In the genomic region with DNA sequence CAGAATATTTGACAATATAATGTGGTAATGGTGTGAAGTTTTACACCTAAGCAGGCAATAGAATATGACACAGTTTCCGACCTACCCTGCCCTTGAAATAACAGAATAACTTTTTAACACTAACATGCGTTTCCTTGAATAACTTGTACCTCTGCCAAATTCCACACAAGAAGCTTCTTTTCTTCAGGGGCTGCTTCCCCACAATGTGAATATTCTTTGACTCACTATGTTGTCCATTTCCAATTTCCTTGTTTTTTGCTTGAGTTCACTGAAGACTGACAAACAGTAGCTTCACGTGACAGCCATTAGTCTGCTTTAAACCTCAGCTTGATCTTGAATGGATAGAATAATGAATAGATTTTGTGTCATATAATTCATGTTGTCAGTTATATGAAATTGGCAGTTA, we compare ENCODE assay signal across 16 cellular contexts. TPM values are rescaled to one million over a fixed set of nuclear protein-coding genes. Genes with fewer than 3 reads are reported as not detected.
DNase-seq lines count a peak whose midpoint lies in the region; ATAC-seq, FAIRE-seq and TF ChIP-seq lines count a peak whose summit lies in the region.
"Had no signal": no experiment of that assay in that cellular context is flagged by ENCODE, and none has a peak within 500 bp of the region (broad histone marks: within the 10 kb centered on the region; RNA-seq: fewer than 3 reads in every experiment).

No MANE protein-coding gene starts in this region.

- no peak overlapping the region for H3K9ac ChIP-seq in KMS-11

- no peak overlapping the region for H2AFZ ChIP-seq in KMS-11 (ENCODE audit: low read depth)

- no peaks in the 10 kb centered on the region for H3K36me3 Mint-ChIP-seq in immature natural killer cell
- no peaks in the 10 kb centered on the region for H3K36me3 Mint-ChIP-seq in stimulated activated effector memory CD8-positive, alpha-beta T cell treated with anti-CD3 and anti-CD28 coated beads, Interleukin-12 subunit alpha, Interleukin-12 subunit beta, amount 100 ng/mL, for 72 hours

- no peak overlapping the region for H3K4me3 ChIP-seq in KMS-11 (IDR thresholded peaks at IDR 0.05; ENCODE audit: insufficient read depth, low read depth, low read length)
- no peak overlapping the region for H3K4me3 ChIP-seq in bronchial epithelial cell (ENCODE audit: low read depth, low read length)
- no peak overlapping the region for H3K4me3 ChIP-seq in pancreas
- H3K4me3 ChIP-seq: coronary artery had no signal

- H3K36me3 ChIP-seq in KMS-11 (ENCODE audit: insufficient read depth) (no peaks in the 10 kb centered on the region), bronchial epithelial cell (ENCODE audit: control insufficient read depth, insufficient read depth, low read length) (no peaks in the 10 kb centered on the region), pancreas (no peaks in the 10 kb centered on the region)

- FAIRE-seq in bronchial epithelial cell (lab: Jason Lieb, UNC): no peak
- no peak for FAIRE-seq in pancreas (lab: Jason Lieb, UNC)
- FAIRE-seq: TTC549 had no signal

- peak overlapping the region; percentile 58 for H3K4me2 ChIP-seq in KMS-11

- H3K9me3 ChIP-seq in pancreas: no peaks in the 10 kb centered on the region

- TF ChIP-seq CTCF in KMS-11 (conservative IDR thresholded peaks at IDR 0.05; ENCODE audit: low read depth, low read length) (no peak), bronchial epithelial cell (IDR thresholded peaks at IDR 0.05; ENCODE audit: insufficient read depth, low read length, severe bottlenecking) (no peak), pancreas (IDR thresholded peaks at IDR 0.05) (no peak)

- peaks cover 59% of the 10 kb centered on the region for H3K4me1 ChIP-seq in KMS-11 (ENCODE audit: low read depth, poor library complexity, severe bottlenecking)
- peaks cover 0 to 13% (median 0%) of the 10 kb centered on the region in 3 donors for H3K4me1 ChIP-seq in pancreas

- H3K27ac Mint-ChIP-seq in immature natural killer cell: peak overlapping the region; percentile 82 to 96 (median 88)
- H3K27ac Mint-ChIP-seq in stimulated activated effector memory CD8-positive, alpha-beta T cell treated with anti-CD3 and anti-CD28 coated beads, Interleukin-12 subunit alpha, Interleukin-12 subunit beta, amount 100 ng/mL, for 72 hours: no peak overlapping the region
- H3K27ac Mint-ChIP-seq: activated T-cell treated with anti-CD3 and anti-CD28 coated beads, Interleukin-2, amount 50 U/mL, for 72 hours had no signal

- peak overlapping the region; percentile 26 to 79 (median 44) for H3K4me3 Mint-ChIP-seq in immature natural killer cell
- no peak overlapping the region for H3K4me3 Mint-ChIP-seq in stimulated activated effector memory CD8-positive, alpha-beta T cell treated with anti-CD3 and anti-CD28 coated beads, Interleukin-12 subunit alpha, Interleukin-12 subunit beta, amount 100 ng/mL, for 72 hours
- H3K4me3 Mint-ChIP-seq: activated T-cell treated with anti-CD3 and anti-CD28 coated beads, Interleukin-2, amount 50 U/mL, for 72 hours had no signal

- H3K27ac ChIP-seq in KMS-11: no peak overlapping the region
- H3K27ac ChIP-seq in pancreas: peak overlapping the region in 2 of 4 donors; percentile 33 to 57
- H3K27ac ChIP-seq: coronary artery had no signal

- no peaks in the 10 kb centered on the region for H3K79me2 ChIP-seq in KMS-11 (ENCODE audit: insufficient read depth, low read depth)

- peaks cover 56 to 64% of the 10 kb centered on the region in 2 donors for H3K4me1 Mint-ChIP-seq in immature natural killer cell
- no peaks in the 10 kb centered on the region for H3K4me1 Mint-ChIP-seq in stimulated activated effector memory CD8-positive, alpha-beta T cell treated with anti-CD3 and anti-CD28 coated beads, Interleukin-12 subunit alpha, Interleukin-12 subunit beta, amount 100 ng/mL, for 72 hours

- no peaks in the 10 kb centered on the region for H3K9me3 Mint-ChIP-seq in immature natural killer cell
- no peaks in the 10 kb centered on the region for H3K9me3 Mint-ChIP-seq in stimulated activated effector memory CD8-positive, alpha-beta T cell treated with anti-CD3 and anti-CD28 coated beads, Interleukin-12 subunit alpha, Interleukin-12 subunit beta, amount 100 ng/mL, for 72 hours
- H3K9me3 Mint-ChIP-seq: activated T-cell treated with anti-CD3 and anti-CD28 coated beads, Interleukin-2, amount 50 U/mL, for 72 hours had no signal

- DNase-seq in bronchial epithelial cell (ENCODE audit: low read depth) (peak; percentile 38), immature natural killer cell (peak; percentile 42 to 57 (median 51)), pancreas (no peak), SHP77 (lab: John Stamatoyannopoulos, UW) (no peak)
- no peak for DNase-seq in stimulated activated effector memory CD8-positive, alpha-beta T cell treated with anti-CD3 and anti-CD28 coated beads, Interleukin-12 subunit alpha, Interleukin-12 subunit beta, amount 100 ng/mL, for 72 hours (ENCODE audit: low spot score in 2 of 2)
- no peak for DNase-seq in activated CD4-positive, CD25-positive, alpha-beta regulatory T cell (lab: John Stamatoyannopoulos, UW)
- DNase-seq: activated T-cell treated with anti-CD3 and anti-CD28 coated beads, Interleukin-2, amount 50 U/mL, for 72 hours; left colon; NCI-H1436; NCI-H2227 treated with DMSO at 0.1 percent for 48 hours; stimulated activated CD4-positive, alpha-beta T cell treated with anti-CD3 and anti-CD28 coated beads, Interleukin-1b, Interleukin-23, amount 100 ng/mL, for 48 hours; substantia nigra had no signal

- H4K20me1 ChIP-seq in KMS-11 (ENCODE audit: insufficient read depth): no peaks in the 10 kb centered on the region

- intact Hi-C loops in pancreas (cut with DNase I): loop anchor here in 1 of 3 donors (10.0 kb wide), 1 partner anchor 305 kb away; no protein-coding TSS in a partner anchor

- peak in 3 of 4 donors; percentile 24 to 55 (median 49) for ATAC-seq in pancreas
- no peak for ATAC-seq in GM21723 (IDR thresholded peaks at IDR 0.05; ENCODE audit: unreplicated experiment)
- no peak for ATAC-seq in stimulated activated effector memory CD8-positive, alpha-beta T cell treated with anti-CD3 and anti-CD28 coated beads, Interleukin-12 subunit alpha, Interleukin-12 subunit beta, amount 100 ng/mL, for 72 hours
- ATAC-seq: activated T-cell treated with anti-CD3 and anti-CD28 coated beads, Interleukin-2, amount 50 U/mL, for 72 hours; left colon had no signal

- WGBS in pancreas, 2 donors: 26 to 30% methylated on average over 3 of the region's 3 CpGs

- H3K27me3 Mint-ChIP-seq in immature natural killer cell (ENCODE audit: low read depth in 3 of 3): peaks cover 0 to 6% (median 4%) of the 10 kb centered on the region in 3 donors

- H3K27me3 ChIP-seq in KMS-11 (ENCODE audit: insufficient read depth, low read depth): no peaks in the 10 kb centered on the region
- H3K27me3 ChIP-seq in bronchial epithelial cell (ENCODE audit: control insufficient read depth, insufficient read depth, low read length): no peaks in the 10 kb centered on the region
- no peaks in the 10 kb centered on the region for H3K27me3 ChIP-seq in pancreas

RNA-seq across cellular contexts. Expression of a gene that starts 14.3 kb away (rescaled TPM):
- 6.3 and 8.6 TPM in 2 replicates for total RNA-seq in bronchial epithelial cell
- polyA plus RNA-seq in immature natural killer cell: not detected
- 10 to 100 TPM; 11.7 to 43.5 (median 21.3) TPM for total RNA-seq in pancreas
- polyA plus RNA-seq in pancreas: 1 to 10 TPM; 6.2 to 8.7 TPM

RNA-seq across cellular contexts. Expression of a gene that starts 28.4 kb away (rescaled TPM):
- total RNA-seq in bronchial epithelial cell (under 0.01 and 0.13 TPM in 2 replicates), pancreas (under 1 TPM; 0.41 to 0.94 (median 0.63) TPM)
- polyA plus RNA-seq in immature natural killer cell (not detected), pancreas (under 1 TPM; 0.19 to 0.73 TPM)
- total RNA-seq: activated T-cell treated with anti-CD3 and anti-CD28 coated beads, Interleukin-2, amount 50 U/mL, for 72 hours had no signal

Comparison
In these comparisons a context has a peak if more than half of its experiments do, and no peak if none do; other contexts are left out.
1. DNase-seq: peak in bronchial epithelial cell (single experiment) and immature natural killer cell (3 of 3); none in pancreas (0 of 6), SHP77 (0 of 2), stimulated activated effector memory CD8-positive, alpha-beta T cell treated with anti-CD3 and anti-CD28 coated beads, Interleukin-12 subunit alpha, Interleukin-12 subunit beta, amount 100 ng/mL, for 72 hours (0 of 2) and activated CD4-positive, CD25-positive, alpha-beta regulatory T cell (0 of 4).
2. ATAC-seq: peak in pancreas (3 of 4); none in GM21723 (single experiment) and stimulated activated effector memory CD8-positive, alpha-beta T cell treated with anti-CD3 and anti-CD28 coated beads, Interleukin-12 subunit alpha, Interleukin-12 subunit beta, amount 100 ng/mL, for 72 hours (single experiment).